Comparison of ENCODE assay signal across 1 cellular context in genomic region chr9:133980864-133981588, GRCh38.
TF ChIP-seq lines count a peak whose summit lies in the region.

No MANE protein-coding gene starts in this region.

TF ChIP-seq in SK-N-SH, 30 proteins besides CTCF, POLR2A, EP300 and RAD21 (continued from another document):
- TF ChIP-seq CHD2 (IDR thresholded peaks at IDR 0.05; ENCODE audit: low read length, partially characterized antibody), result no peak
- TF ChIP-seq IRF3 (IDR thresholded peaks at IDR 0.05; ENCODE audit: low read depth, low read length), result no peak
- TF ChIP-seq GABPA (IDR thresholded peaks at IDR 0.05; ENCODE audit: low read depth), result no peak
- TF ChIP-seq RFX5 (IDR thresholded peaks at IDR 0.05; ENCODE audit: low read length), result no peak
- no peak for TF ChIP-seq FOSL2 (IDR thresholded peaks at IDR 0.05; ENCODE audit: borderline replicate concordance, low read depth)
- no peak for TF ChIP-seq JUND (IDR thresholded peaks at IDR 0.05)
- TF ChIP-seq RXRA (IDR thresholded peaks at IDR 0.05; ENCODE audit: borderline replicate concordance, low read depth), result no peak
TF ChIP-seq in SK-N-SH: peak in this region for 0.
